In the genomic region with DNA sequence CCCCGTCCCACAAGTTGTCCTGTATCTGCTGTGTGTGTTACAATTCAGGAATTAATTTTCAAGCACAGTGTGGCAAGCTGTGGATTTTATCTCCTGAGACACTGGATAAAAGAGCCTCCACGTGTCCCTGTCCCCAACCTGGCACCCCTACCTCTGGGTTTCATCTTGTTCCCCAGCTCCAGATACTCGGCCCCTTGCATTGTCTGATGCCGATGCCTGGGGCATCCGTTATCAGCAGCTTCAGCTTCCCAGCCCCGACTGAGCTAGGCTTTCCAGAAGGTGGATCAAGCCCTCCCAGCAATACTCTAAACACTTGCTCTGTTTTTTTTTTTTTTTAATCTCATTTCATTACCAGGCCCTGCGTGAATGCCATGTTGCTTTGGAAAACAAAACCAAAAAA, we compare ENCODE assay signal across 17 cellular contexts.
DNase-seq lines count a peak whose midpoint lies in the region; ATAC-seq and TF ChIP-seq lines count a peak whose summit lies in the region.
"Had no signal": no experiment of that assay in that cellular context is flagged by ENCODE, and none has a peak within 500 bp of the region (broad histone marks: within the 10 kb centered on the region; RNA-seq: fewer than 3 reads in every experiment).

No MANE protein-coding gene starts in this region.

- no CpG with 5 or more reads among the region's 7 CpGs for WGBS in mesendoderm (ENCODE audit: extremely low coverage, insufficient coverage, low lambda C conversion rate)

- no peak overlapping the region for H3K23ac ChIP-seq in mesendoderm (ENCODE audit: low read length)

- peak overlapping the region; percentile 89 for H3K27ac ChIP-seq in RWPE1
- peak overlapping the region; percentile 84 for H3K27ac ChIP-seq in mesendoderm (ENCODE audit: low read depth, low read length)
- H3K27ac ChIP-seq: A549 had no signal

- ATAC-seq in GM18517 (IDR thresholded peaks at IDR 0.05; ENCODE audit: unreplicated experiment): no peak
- ATAC-seq: A549; CD8-positive, alpha-beta T cell; HepG2 had no signal

- no peaks in the 10 kb centered on the region for H3K79me2 ChIP-seq in mesendoderm (ENCODE audit: control insufficient read depth, insufficient read depth, low read length)

- H2BK5ac ChIP-seq in mesendoderm (ENCODE audit: low read length): peak overlapping the region; percentile 98

- H3K27me3 ChIP-seq in BE2C (no peaks in the 10 kb centered on the region), mesendoderm (ENCODE audit: insufficient read depth, low read length, poor library complexity) (no peaks in the 10 kb centered on the region)

- no peak overlapping the region for H2BK120ac ChIP-seq in mesendoderm (ENCODE audit: low read depth, low read length)

- H2BK15ac ChIP-seq in mesendoderm (replicated peaks; ENCODE audit: low read depth): no peak overlapping the region

- no peak overlapping the region for H3K4me3 ChIP-seq in BE2C (ENCODE audit: low read depth, low read length)
- H3K4me3 ChIP-seq in mesendoderm (ENCODE audit: low read length): no peak overlapping the region
- H3K4me3 ChIP-seq: A549 had no signal

- peak overlapping the region; percentile 89 to 97 (median 93) for H3K27ac Mint-ChIP-seq in brain
- H3K27ac Mint-ChIP-seq: CD14-positive monocyte, HFFc6 had no signal

- H3K79me1 ChIP-seq in mesendoderm (ENCODE audit: low read length): no peaks in the 10 kb centered on the region

- H4K5ac ChIP-seq in mesendoderm (ENCODE audit: low read length): peak overlapping the region; percentile 75

- H3K4ac ChIP-seq in mesendoderm (ENCODE audit: low read depth, low read length): no peak overlapping the region

- peaks cover 36% of the 10 kb centered on the region for H3K36me3 Mint-ChIP-seq in brain
- H3K36me3 Mint-ChIP-seq: CD8-positive, alpha-beta T cell had no signal

- H3K4me1 ChIP-seq in BE2C (peaks cover 33% of the 10 kb centered on the region), mesendoderm (ENCODE audit: control insufficient read depth, low read depth, low read length) (peaks cover 16% of the 10 kb centered on the region)
- H3K4me1 ChIP-seq: A549, Caco-2 had no signal

- H3K9ac ChIP-seq in mesendoderm (ENCODE audit: low read length): peak overlapping the region; percentile 43

- POLR2A ChIA-PET in RWPE1 (lab: Yijun Ruan, JAX; ENCODE audit: low non-redundant PET): no interaction called here

- H3K4me2 ChIP-seq in mesendoderm (ENCODE audit: low read length): no peak overlapping the region
- H3K4me2 ChIP-seq: A549 had no signal

- peaks cover 95% of the 10 kb centered on the region for H3K4me1 Mint-ChIP-seq in brain

- H3K56ac ChIP-seq in mesendoderm (ENCODE audit: low read length): peak overlapping the region; percentile 88

- CTCF ChIA-PET in RWPE1 (lab: Yijun Ruan, JAX): interaction anchor here (0.6 kb wide), 1 partner anchor 39 kb away, joined by 3 read pairs; no protein-coding TSS in a partner anchor

- no peak overlapping the region for H3K18ac ChIP-seq in mesendoderm (ENCODE audit: low read length)

- H3K36me3 ChIP-seq in BE2C (peaks cover 14% of the 10 kb centered on the region), mesendoderm (ENCODE audit: control insufficient read depth, insufficient read depth, low read length) (peaks cover 3% of the 10 kb centered on the region)

- H3K9me3 ChIP-seq in BE2C: no peaks in the 10 kb centered on the region
- H3K9me3 ChIP-seq: A549, Caco-2 had no signal

- TF ChIP-seq CTCF in BE2C (IDR thresholded peaks at IDR 0.05; ENCODE audit: low read depth, low read length) (no peak), RWPE1 (conservative IDR thresholded peaks at IDR 0.05; ENCODE audit: low read depth) (no peak), brain (conservative IDR thresholded peaks at IDR 0.05) (no peak)

- no peak overlapping the region for H4K8ac ChIP-seq in mesendoderm (ENCODE audit: low read depth, low read length)

- peak overlapping the region; percentile 75 for H2AK5ac ChIP-seq in mesendoderm (ENCODE audit: low read length)

- peak overlapping the region in 1 of 5 experiments; percentile 63 for H3K4me3 Mint-ChIP-seq in brain
- H3K4me3 Mint-ChIP-seq: CD14-positive monocyte; CD8-positive, alpha-beta T cell; HFFc6 had no signal

- no peaks in the 10 kb centered on the region for H3K27me3 Mint-ChIP-seq in brain

- peak; percentile 63 for DNase-seq in BE2C
- DNase-seq in RWPE1 (ENCODE audit: low spot score): no peak
- peak; percentile 36 for DNase-seq in mesendoderm
- no peak for DNase-seq in activated T-cell treated with anti-CD3 and anti-CD28 coated beads, Interleukin-2, amount 50 U/mL, for 48 hours
- no peak for DNase-seq in putamen (ENCODE audit: low spot score)
- no peak for DNase-seq in NCI-H2227 (lab: John Stamatoyannopoulos, UW; ENCODE audit: unreplicated experiment)
- DNase-seq: Caco-2; CD8-positive, alpha-beta T cell; DND-41; GDM1; HCEC 1CT; HFFc6 had no signal

- peaks cover 0 to 6% (median 0%) of the 10 kb centered on the region in 5 experiments for H3K9me3 Mint-ChIP-seq in brain
- H3K9me3 Mint-ChIP-seq: CD14-positive monocyte; CD8-positive, alpha-beta T cell; HFFc6 had no signal

Comparison
In these comparisons a context has a peak if more than half of its experiments do, and no peak if none do; other contexts are left out.
1. DNase-seq: peak in BE2C (single experiment) and mesendoderm (single experiment); none in RWPE1 (single experiment), activated T-cell treated with anti-CD3 and anti-CD28 coated beads, Interleukin-2, amount 50 U/mL, for 48 hours (0 of 2), putamen (single experiment) and NCI-H2227 (single experiment).